Comparison of ENCODE assay signal across 29 cellular contexts in genomic region chr2:110670826-110671225, GRCh38. TPM values are rescaled to one million over a fixed set of nuclear protein-coding genes. Genes with fewer than 3 reads are reported as not detected.
"Had no signal": no experiment of that assay in that cellular context is flagged by ENCODE, and none has a peak within 500 bp of the region (broad histone marks: within the 10 kb centered on the region; RNA-seq: fewer than 3 reads in every experiment).

No MANE protein-coding gene starts in this region.

- H3K27ac ChIP-seq: ascending aorta, breast epithelium, cardiac muscle cell, colonic mucosa had no signal

- H3K36me3 ChIP-seq: ascending aorta, breast epithelium, colonic mucosa had no signal

- H3K27me3 Mint-ChIP-seq: activated CD4-positive, alpha-beta memory T cell treated with anti-CD3 and anti-CD28 coated beads, Interleukin-2, amount 10 ng/mL, durations not matched to agents 7 days and 5 days; activated CD4-positive, alpha-beta T cell treated with anti-CD3 and anti-CD28 coated beads, Interleukin-2, amount 10 ng/mL, durations not matched to agents 7 days and 5 days; activated naive CD4-positive, alpha-beta T cell treated with anti-CD3 and anti-CD28 coated beads, Interleukin-2, amount 10 ng/mL, durations not matched to agents 7 days and 5 days; activated naive CD8-positive, alpha-beta T cell treated with anti-CD3 and anti-CD28 coated beads, Interleukin-2, amount 10 ng/mL, durations not matched to agents 7 days and 5 days; activated T-cell treated with anti-CD3 and anti-CD28 coated beads, Interleukin-2, amount 50 U/mL, for 24 hours; brain; T-helper 17 cell had no signal

- H3K9me3 ChIP-seq: ascending aorta, breast epithelium, colonic mucosa had no signal

- H3K27me3 ChIP-seq: ascending aorta, breast epithelium, cardiac muscle cell, colonic mucosa had no signal

- H3K9me3 Mint-ChIP-seq: activated CD4-positive, alpha-beta memory T cell treated with anti-CD3 and anti-CD28 coated beads, Interleukin-2, amount 10 ng/mL, durations not matched to agents 7 days and 5 days; activated CD4-positive, alpha-beta T cell treated with anti-CD3 and anti-CD28 coated beads, Interleukin-2, amount 10 ng/mL, durations not matched to agents 7 days and 5 days; activated naive CD4-positive, alpha-beta T cell treated with anti-CD3 and anti-CD28 coated beads, Interleukin-2, amount 10 ng/mL, durations not matched to agents 7 days and 5 days; activated naive CD4-positive, alpha-beta T cell treated with anti-CD3 and anti-CD28 coated beads, Interleukin-2, amount 50 U/mL, for 72 hours; activated naive CD8-positive, alpha-beta T cell treated with anti-CD3 and anti-CD28 coated beads, Interleukin-2, amount 10 ng/mL, durations not matched to agents 7 days and 5 days; activated T-cell treated with anti-CD3 and anti-CD28 coated beads, Interleukin-2, amount 50 U/mL, for 24 hours; activated T-cell treated with anti-CD3 and anti-CD28 coated beads, Interleukin-2, amount 50 U/mL, for 72 hours; endodermal cell; T-helper 2 cell treated with Interferon-gamma antibody and Interleukin-4, amounts not matched to agents 5 μg/mL and 100 μg/mL, for 36 hours had no signal

- H3K4me3 ChIP-seq: ascending aorta, breast epithelium, cardiac muscle cell, colonic mucosa had no signal

- DNase-seq: activated CD4-positive, alpha-beta memory T cell treated with anti-CD3 and anti-CD28 coated beads, Interleukin-2, amount 10 ng/mL, durations not matched to agents 7 days and 5 days; activated CD4-positive, alpha-beta T cell treated with anti-CD3 and anti-CD28 coated beads for 1 hour; activated CD4-positive, alpha-beta T cell treated with anti-CD3 and anti-CD28 coated beads for 4 hours; activated CD4-positive, alpha-beta T cell treated with anti-CD3 and anti-CD28 coated beads, Interleukin-2, amount 10 ng/mL, durations not matched to agents 7 days and 5 days; activated CD4-positive, alpha-beta T cell treated with anti-CD3 and anti-CD28 coated beads, Interleukin-2, amount 50 U/mL, for 4 hours; activated CD8-positive, alpha-beta memory T cell treated with anti-CD3 and anti-CD28 coated beads, Interleukin-2, amount 50 U/mL, for 48 hours; activated gamma-delta T cell; activated naive CD4-positive, alpha-beta T cell; activated naive CD4-positive, alpha-beta T cell treated with anti-CD3 and anti-CD28 coated beads, Interleukin-2, amount 10 ng/mL, durations not matched to agents 7 days and 5 days; activated naive CD8-positive, alpha-beta T cell treated with anti-CD3 and anti-CD28 coated beads, Interleukin-2, amount 10 ng/mL, durations not matched to agents 7 days and 5 days; activated T-cell treated with anti-CD3 and anti-CD28 coated beads for 4 hours; activated T-cell treated with anti-CD3 and anti-CD28 coated beads, Interleukin-2, amount 50 U/mL, for 24 hours; activated T-cell treated with anti-CD3 and anti-CD28 coated beads, Interleukin-2, amount 50 U/mL, for 72 hours; central memory CD4-positive, alpha-beta T cell; cerebellar nuclear complex; colonic mucosa; effector memory CD4-positive, alpha-beta T cell; endodermal cell; foreskin fibroblast; head of caudate nucleus; T-helper 17 cell; T1000 had no signal

- H3K4me1 ChIP-seq: ascending aorta, breast epithelium, colonic mucosa had no signal

- H3K27ac Mint-ChIP-seq: activated CD4-positive, alpha-beta memory T cell treated with anti-CD3 and anti-CD28 coated beads, Interleukin-2, amount 10 ng/mL, durations not matched to agents 7 days and 5 days; activated CD4-positive, alpha-beta T cell treated with anti-CD3 and anti-CD28 coated beads, Interleukin-2, amount 10 ng/mL, durations not matched to agents 7 days and 5 days; activated naive CD4-positive, alpha-beta T cell treated with anti-CD3 and anti-CD28 coated beads, Interleukin-2, amount 10 ng/mL, durations not matched to agents 7 days and 5 days; activated naive CD4-positive, alpha-beta T cell treated with anti-CD3 and anti-CD28 coated beads, Interleukin-2, amount 50 U/mL, for 72 hours; activated naive CD8-positive, alpha-beta T cell treated with anti-CD3 and anti-CD28 coated beads, Interleukin-2, amount 10 ng/mL, durations not matched to agents 7 days and 5 days; activated T-cell treated with anti-CD3 and anti-CD28 coated beads, Interleukin-2, amount 50 U/mL, for 24 hours; activated T-cell treated with anti-CD3 and anti-CD28 coated beads, Interleukin-2, amount 50 U/mL, for 72 hours; brain; endodermal cell; T-helper 17 cell; T-helper 2 cell treated with Interferon-gamma antibody and Interleukin-4, amounts not matched to agents 5 μg/mL and 100 μg/mL, for 36 hours had no signal

- H3K4me3 Mint-ChIP-seq: activated CD4-positive, alpha-beta memory T cell treated with anti-CD3 and anti-CD28 coated beads, Interleukin-2, amount 10 ng/mL, durations not matched to agents 7 days and 5 days; activated CD4-positive, alpha-beta T cell treated with anti-CD3 and anti-CD28 coated beads, Interleukin-2, amount 10 ng/mL, durations not matched to agents 7 days and 5 days; activated naive CD4-positive, alpha-beta T cell treated with anti-CD3 and anti-CD28 coated beads, Interleukin-2, amount 10 ng/mL, durations not matched to agents 7 days and 5 days; activated naive CD8-positive, alpha-beta T cell treated with anti-CD3 and anti-CD28 coated beads, Interleukin-2, amount 10 ng/mL, durations not matched to agents 7 days and 5 days; activated T-cell treated with anti-CD3 and anti-CD28 coated beads, Interleukin-2, amount 50 U/mL, for 24 hours; activated T-cell treated with anti-CD3 and anti-CD28 coated beads, Interleukin-2, amount 50 U/mL, for 72 hours; brain; endodermal cell; T-helper 17 cell; T-helper 2 cell treated with Interferon-gamma antibody and Interleukin-4, amounts not matched to agents 5 μg/mL and 100 μg/mL, for 36 hours had no signal

- ATAC-seq: activated naive CD4-positive, alpha-beta T cell treated with anti-CD3 and anti-CD28 coated beads, Interleukin-2, amount 50 U/mL, for 72 hours; activated T-cell treated with anti-CD3 and anti-CD28 coated beads, Interleukin-2, amount 50 U/mL, for 72 hours; esophagus mucosa; T-helper 17 cell had no signal

RNA-seq across cellular contexts. Expression of gene BUB1, which starts 7.0 kb away (rescaled TPM):
- total RNA-seq: ascending aorta had no signal
